Comparison of ENCODE assay signal across 1 cellular context in the genomic region with DNA sequence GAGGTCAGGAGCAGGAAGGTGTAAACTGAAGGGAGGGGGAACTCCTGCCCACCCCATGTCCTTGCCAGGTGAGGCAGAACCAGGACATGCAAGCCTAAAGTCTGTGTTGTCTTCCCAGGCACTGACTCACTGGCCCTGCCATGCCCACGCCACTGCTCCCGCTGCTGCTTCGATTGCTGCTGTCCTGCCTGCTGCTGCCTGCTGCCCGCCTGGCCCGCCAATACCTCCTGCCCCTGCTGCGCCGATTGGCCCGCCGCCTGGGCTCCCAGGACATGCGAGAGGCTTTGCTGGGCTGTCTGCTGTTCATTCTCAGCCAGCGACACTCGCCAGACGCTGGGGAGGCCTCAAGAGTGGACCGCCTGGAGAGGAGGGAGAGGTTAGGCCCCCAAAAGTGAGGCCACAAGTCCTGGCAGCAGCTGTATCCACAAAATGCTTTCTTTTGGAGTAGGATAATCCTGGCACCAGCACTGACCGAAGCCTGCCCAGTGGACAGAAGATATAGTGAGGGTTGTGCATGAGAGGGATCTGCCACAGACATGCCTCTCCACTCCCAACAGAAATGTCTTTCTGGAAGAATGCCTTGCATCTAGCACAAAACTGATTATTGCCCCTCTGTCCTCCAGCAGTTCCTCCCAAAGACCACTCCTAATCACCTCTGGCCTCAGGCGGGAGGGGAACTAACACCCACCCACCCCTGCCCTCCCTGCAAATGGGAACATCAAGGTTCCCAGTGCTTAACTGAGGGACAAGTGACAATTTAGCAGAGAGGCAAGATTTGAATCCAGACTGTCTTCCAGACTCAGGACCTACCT.
TF ChIP-seq lines count a peak whose summit lies in the region.

No MANE protein-coding gene starts in this region.

TF ChIP-seq in A549, 52 proteins besides CTCF, POLR2A, EP300 and RAD21 (continued from another document):
- TF ChIP-seq KDM1A (IDR thresholded peaks at IDR 0.05; ENCODE audit: low read depth) (no peak), BHLHE40 (IDR thresholded peaks at IDR 0.05; ENCODE audit: low read depth, low read length) (no peak), POLR2AphosphoS2 (conservative IDR thresholded peaks at IDR 0.05; ENCODE audit: low read length) (no peak)
